15 cellular contexts compared by ENCODE assay signal in the genomic region with DNA sequence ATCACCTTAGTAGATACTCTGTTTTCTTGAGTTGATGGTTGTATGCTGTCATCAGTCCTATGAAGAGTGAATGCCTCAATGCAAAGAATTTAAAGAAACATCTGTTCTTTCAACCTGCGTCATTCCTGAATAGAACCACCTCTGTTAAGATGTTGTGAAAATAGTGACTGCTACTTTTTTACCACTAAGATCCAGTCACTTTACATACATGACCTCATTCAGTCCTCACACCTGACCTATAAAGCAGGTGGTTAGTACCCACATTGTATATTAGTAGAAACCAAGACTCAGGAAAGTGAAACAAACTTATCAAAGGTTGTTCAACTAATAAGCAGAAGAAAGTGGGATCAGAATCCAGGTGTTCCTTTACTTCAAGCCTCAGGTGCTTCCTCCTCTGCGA.
DNase-seq lines count a peak whose midpoint lies in the region; ATAC-seq, FAIRE-seq and TF ChIP-seq lines count a peak whose summit lies in the region.
"Had no signal": no experiment of that assay in that cellular context is flagged by ENCODE, and none has a peak within 500 bp of the region (broad histone marks: within the 10 kb centered on the region; RNA-seq: fewer than 3 reads in every experiment).

No MANE protein-coding gene starts in this region.

- DNase-seq in kidney: no peak
- no peak for DNase-seq in occipital lobe (lab: John Stamatoyannopoulos, UW)
- DNase-seq in PC-9: no peak
- no peak for DNase-seq in SHP77 (lab: John Stamatoyannopoulos, UW)
- DNase-seq: activated T-cell treated with anti-CD3 and anti-CD28 coated beads, Interleukin-2, amount 50 U/mL, for 1 hour; adrenal gland; dermis blood vessel endothelial cell; NCI-H2107 had no signal

- CTCF ChIA-PET in PC-9 (lab: Charles Lee): no interaction called here

- POLR2A ChIA-PET in PC-9 (lab: Charles Lee; ENCODE audit: unreplicated experiment): no interaction called here

- H3K9me3 ChIP-seq in kidney (ENCODE audit: control insufficient read depth in 1 of 2, low read length in 2 of 2) (no peaks in the 10 kb centered on the region), PC-9 (ENCODE audit: insufficient read depth, low read depth) (no peaks in the 10 kb centered on the region)
- H3K9me3 ChIP-seq: A549, adrenal gland, vagina had no signal

- FAIRE-seq in kidney (lab: Jason Lieb, UNC): no peak
- FAIRE-seq: A549 had no signal

- no peaks in the 10 kb centered on the region for H3F3A ChIP-seq in PC-9 (ENCODE audit: insufficient read depth, low read depth)

- BruUV-seq in PC-9 (replicated peaks; lab: Mats Ljungman, UMichigan): no TSS peak

- peaks cover 4 to 6% of the 10 kb centered on the region in 2 donors for H3K4me1 ChIP-seq in kidney (ENCODE audit: control insufficient read depth in 1 of 2, insufficient read depth in 1 of 2, low read depth in 1 of 2, low read length in 2 of 2)
- H3K4me1 ChIP-seq in PC-9 (replicated peaks; ENCODE audit: insufficient read depth): peaks cover 8% of the 10 kb centered on the region; the same call in 1 of the 2 replicates
- H3K4me1 ChIP-seq: adrenal gland had no signal

- H4K20me1 ChIP-seq in PC-9 (ENCODE audit: insufficient read depth): no peaks in the 10 kb centered on the region

- no peaks in the 10 kb centered on the region for H3K27me3 ChIP-seq in PC-9 (ENCODE audit: insufficient read depth, low read depth)
- H3K27me3 ChIP-seq: adrenal gland, vagina had no signal

- no peak overlapping the region for H3K9ac ChIP-seq in kidney (ENCODE audit: low read length in 2 of 2)

- no peak overlapping the region for H3K4me2 ChIP-seq in PC-9
- H3K4me2 ChIP-seq: A549 had no signal

- ATAC-seq in GM18498 (IDR thresholded peaks at IDR 0.05; ENCODE audit: unreplicated experiment) (peak; percentile 71), GM21381 (IDR thresholded peaks at IDR 0.05; ENCODE audit: unreplicated experiment) (peak; percentile 79), HG02870 (IDR thresholded peaks at IDR 0.05; ENCODE audit: unreplicated experiment) (peak; percentile 94), HG03469 (IDR thresholded peaks at IDR 0.05; ENCODE audit: unreplicated experiment) (peak; percentile 43)
- ATAC-seq: A549; activated CD4-positive, CD25-positive, alpha-beta regulatory T cell treated with anti-CD3 and anti-CD28 coated beads, Interleukin-2, amount 50 U/mL, for 24 hours had no signal

- H3K36me3 ChIP-seq in kidney (ENCODE audit: control insufficient read depth in 1 of 2, insufficient read depth in 2 of 2, low read length in 2 of 2) (peaks cover 11 to 20% of the 10 kb centered on the region in 2 donors), PC-9 (ENCODE audit: low read depth) (no peaks in the 10 kb centered on the region)
- H3K36me3 ChIP-seq: adrenal gland had no signal

- H3K4me3 ChIP-seq in kidney (ENCODE audit: low read length in 2 of 2): no peak overlapping the region
- H3K4me3 ChIP-seq in PC-9: no peak overlapping the region
- H3K4me3 ChIP-seq: A549, adrenal gland, vagina had no signal

- intact Hi-C loops in kidney (cut with DNase I): no loop called here
- intact Hi-C loops in PC-9 (cut with micrococcal nuclease; ENCODE audit: unreplicated experiment): no loop called here

- H3K9me2 ChIP-seq in PC-9 (ENCODE audit: insufficient read depth): no peaks in the 10 kb centered on the region

- H3K27ac ChIP-seq in kidney (ENCODE audit: low read depth in 2 of 2, low read length in 2 of 2) (no peak overlapping the region), PC-9 (no peak overlapping the region)
- H3K27ac ChIP-seq: A549, adrenal gland, vagina had no signal

- H3K79me2 ChIP-seq in PC-9 (ENCODE audit: low read depth): no peaks in the 10 kb centered on the region

- no peak for TF ChIP-seq CTCF in kidney (IDR thresholded peaks at IDR 0.05; ENCODE audit: borderline replicate concordance, extremely low read depth, insufficient read depth)
- no peak for TF ChIP-seq CTCF in PC-9 (conservative IDR thresholded peaks at IDR 0.05)

- no peak overlapping the region for H2AFZ ChIP-seq in PC-9

Comparison
In these comparisons a context has a peak if more than half of its experiments do, and no peak if none do; other contexts are left out.
1. ATAC-seq: peak in every context shown above with its lines; median percentile 94 in HG02870; 79 in GM21381; 71 in GM18498; 43 in HG03469.